13 cellular contexts compared by ENCODE assay signal in the genomic region with DNA sequence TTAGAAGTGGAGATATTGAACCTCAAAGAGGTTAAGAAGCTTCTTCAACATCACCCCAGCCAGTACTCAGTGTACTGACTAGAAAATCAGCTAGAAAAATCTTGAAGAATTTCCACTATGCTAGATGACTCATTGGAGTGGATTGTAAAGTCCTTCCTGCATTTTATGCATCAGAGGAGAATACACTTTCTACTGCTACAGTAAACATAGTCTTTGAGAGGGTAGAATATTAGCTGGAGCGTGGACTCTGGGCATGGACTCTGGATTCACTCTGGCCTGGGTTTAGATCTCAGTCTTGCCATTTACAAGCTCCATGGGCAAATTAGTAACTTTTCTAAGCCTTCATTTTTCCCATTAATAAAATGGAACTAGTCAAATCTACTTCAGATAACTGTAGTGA.
DNase-seq lines count a peak whose midpoint lies in the region; ATAC-seq, FAIRE-seq and TF ChIP-seq lines count a peak whose summit lies in the region.
"Had no signal": no experiment of that assay in that cellular context is flagged by ENCODE, and none has a peak within 500 bp of the region (broad histone marks: within the 10 kb centered on the region; RNA-seq: fewer than 3 reads in every experiment).

No MANE protein-coding gene starts in this region.

- dilution Hi-C loops in keratinocyte (cut with MboI; ENCODE audit: extremely low pct_ligation_motif_present, low sequenced_read_pairs) = no loop called here

- peak; percentile 5 for DNase-seq in SIG-M5 treated with dmso at 0.1 percent for 504 hours (lab: John Stamatoyannopoulos, UW; ENCODE audit: unreplicated experiment)
- DNase-seq in SIG-M5 (lab: John Stamatoyannopoulos, UW) = no peak
- DNase-seq in body of pancreas = no peak
- no peak for DNase-seq in keratinocyte (ENCODE audit: low read depth, low spot score)
- DNase-seq in aorta = no peak
- no peak for DNase-seq in HuH-7 (ENCODE audit: low spot score)
- DNase-seq in substantia nigra (lab: John Stamatoyannopoulos, UW) = no peak
- DNase-seq: activated effector memory CD4-positive, alpha-beta T cell treated with Interleukin-2 at 50 U/mL for 16 hours; NCI-H510A had no signal

- TF ChIP-seq CTCF in body of pancreas (IDR thresholded peaks at IDR 0.05) (no peak), keratinocyte (optimal IDR thresholded peaks at IDR 0.05 in 1 of 3, IDR thresholded peaks at IDR 0.05 in 1 of 3, conservative IDR thresholded peaks at IDR 0.05 in 1 of 3; ENCODE audit: extremely low read depth in 1 of 3, insufficient read depth in 2 of 3, low read length in 3 of 3) (no peak)

- FAIRE-seq in keratinocyte (lab: Jason Lieb, UNC) = peak; percentile 94

- 71 to 75% methylated on average over 1 of the region's 1 CpG for WGBS in body of pancreas, 2 donors
- 17 to 19% methylated on average over 1 of the region's 1 CpG for WGBS in aorta, 2 donors

- H3K9me3 ChIP-seq in body of pancreas = no peaks in the 10 kb centered on the region
- peaks cover 3% of the 10 kb centered on the region for H3K9me3 ChIP-seq in keratinocyte (ENCODE audit: control insufficient read depth, low read depth, low read length)
- no peaks in the 10 kb centered on the region for H3K9me3 ChIP-seq in aorta (ENCODE audit: control insufficient read depth, low read length)

- H3K79me2 ChIP-seq in keratinocyte (ENCODE audit: control insufficient read depth, insufficient read depth, low read length) = no peaks in the 10 kb centered on the region

- no peak overlapping the region for H2AFZ ChIP-seq in keratinocyte (ENCODE audit: control insufficient read depth, low read length)
- H2AFZ ChIP-seq: neural progenitor cell had no signal

- no peak for TF ChIP-seq POLR2A in body of pancreas (IDR thresholded peaks at IDR 0.05)

- no peaks in the 10 kb centered on the region for H3K36me3 ChIP-seq in body of pancreas (replicated peaks in 1 of 2; ENCODE audit: insufficient read depth in 1 of 2, low read depth in 2 of 2)
- H3K36me3 ChIP-seq in keratinocyte (ENCODE audit: control insufficient read depth in 2 of 2, extremely low read depth in 1 of 2, insufficient read depth in 2 of 2, low read length in 2 of 2) = no peaks in the 10 kb centered on the region
- H3K36me3 ChIP-seq in aorta (ENCODE audit: control insufficient read depth in 1 of 2, insufficient read depth in 2 of 2, low read length in 1 of 2) = no peaks in the 10 kb centered on the region
- H3K36me3 ChIP-seq: neural progenitor cell had no signal

- no peaks in the 10 kb centered on the region for H3K9me1 ChIP-seq in keratinocyte (ENCODE audit: control insufficient read depth, extremely low read depth, insufficient read depth, low read length)

- H4K20me1 ChIP-seq in keratinocyte (ENCODE audit: control insufficient read depth, extremely low read depth, insufficient read depth, low read length) = no peaks in the 10 kb centered on the region

- H3K27ac ChIP-seq in body of pancreas = no peak overlapping the region
- no peak overlapping the region for H3K27ac ChIP-seq in keratinocyte (ENCODE audit: control insufficient read depth, insufficient read depth, low read length)
- H3K27ac ChIP-seq in aorta (ENCODE audit: low read depth in 1 of 2, low read length in 2 of 2) = peak overlapping the region in 1 of 2 donors; percentile 14
- H3K27ac ChIP-seq in substantia nigra (ENCODE audit: low read depth, low read length, poor library complexity, severe bottlenecking) = no peak overlapping the region
- H3K27ac ChIP-seq: 22Rv1, neural progenitor cell, VCaP had no signal

- intact Hi-C loops in body of pancreas (cut with DNase I) = no loop called here
- intact Hi-C loops in aorta (cut with DNase I) = loop anchor here in 1 of 2 donors (10.0 kb wide), 1 partner anchor 659 kb away; no protein-coding TSS in a partner anchor

- ATAC-seq in body of pancreas = peak; percentile 42
- ATAC-seq in aorta (ENCODE audit: low FRiP score) = peak; percentile 50
- no peak for ATAC-seq in HG03159 (IDR thresholded peaks at IDR 0.05; ENCODE audit: unreplicated experiment)

- peak overlapping the region; percentile 37 for H3K4me2 ChIP-seq in keratinocyte (ENCODE audit: control insufficient read depth, extremely low read depth, insufficient read depth, low read depth, low read length)
- H3K4me2 ChIP-seq: neural progenitor cell had no signal

- H3K4me3 ChIP-seq in body of pancreas = no peak overlapping the region
- H3K4me3 ChIP-seq in keratinocyte (ENCODE audit: control insufficient read depth in 2 of 3, extremely low read depth in 1 of 3, insufficient read depth in 2 of 3, low read depth in 1 of 3, low read length in 3 of 3) = no peak overlapping the region
- H3K4me3 ChIP-seq in aorta (ENCODE audit: low read length in 2 of 2) = no peak overlapping the region
- H3K4me3 ChIP-seq: neural progenitor cell had no signal

- no peak overlapping the region for H3K9ac ChIP-seq in keratinocyte (ENCODE audit: control insufficient read depth, extremely low read depth, insufficient read depth, low read length)
- H3K9ac ChIP-seq: neural progenitor cell had no signal

- H3K27me3 ChIP-seq in body of pancreas (no peaks in the 10 kb centered on the region), keratinocyte (ENCODE audit: control insufficient read depth, extremely low read depth, insufficient read depth, low read length) (no peaks in the 10 kb centered on the region), aorta (ENCODE audit: control insufficient read depth in 1 of 2, insufficient read depth in 2 of 2, low read length in 1 of 2) (no peaks in the 10 kb centered on the region)
- H3K27me3 ChIP-seq: neural progenitor cell had no signal

- H3K4me1 ChIP-seq in body of pancreas (no peaks in the 10 kb centered on the region), keratinocyte (ENCODE audit: control insufficient read depth, extremely low read depth, insufficient read depth, low read length) (peaks cover 17% of the 10 kb centered on the region), aorta (ENCODE audit: control insufficient read depth in 1 of 2, insufficient read depth in 2 of 2, low read length in 2 of 2) (peaks cover 0 to 3% of the 10 kb centered on the region in 2 donors)
- H3K4me1 ChIP-seq: neural progenitor cell had no signal
